In the genomic region with DNA sequence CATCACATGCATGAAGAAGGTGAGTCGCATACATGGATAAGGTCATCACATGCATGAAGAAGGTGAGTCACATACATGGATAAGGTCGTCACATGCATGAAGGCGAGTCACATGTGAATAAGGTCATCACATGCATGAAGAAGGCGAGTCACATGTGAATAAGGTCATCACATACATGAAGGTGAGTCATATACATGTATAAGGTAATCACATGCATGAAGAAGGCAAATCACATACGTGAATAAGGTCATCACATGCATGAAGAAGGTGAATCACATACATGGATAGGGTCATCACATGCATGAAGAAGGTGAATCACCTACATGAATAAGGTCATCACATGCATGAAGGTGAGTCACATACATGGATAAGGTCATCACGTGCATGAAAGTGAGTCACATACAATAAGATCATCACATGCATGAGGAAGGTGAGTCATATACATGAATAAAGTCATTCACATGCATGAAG, we compare ENCODE assay signal across 1 cellular context.
TF ChIP-seq lines count a peak whose summit lies in the region.

No MANE protein-coding gene starts in this region.

TF ChIP-seq in HepG2, 621 proteins besides CTCF, POLR2A, EP300 and RAD21 (continued from another document):
- TF ChIP-seq, protein P1, sequence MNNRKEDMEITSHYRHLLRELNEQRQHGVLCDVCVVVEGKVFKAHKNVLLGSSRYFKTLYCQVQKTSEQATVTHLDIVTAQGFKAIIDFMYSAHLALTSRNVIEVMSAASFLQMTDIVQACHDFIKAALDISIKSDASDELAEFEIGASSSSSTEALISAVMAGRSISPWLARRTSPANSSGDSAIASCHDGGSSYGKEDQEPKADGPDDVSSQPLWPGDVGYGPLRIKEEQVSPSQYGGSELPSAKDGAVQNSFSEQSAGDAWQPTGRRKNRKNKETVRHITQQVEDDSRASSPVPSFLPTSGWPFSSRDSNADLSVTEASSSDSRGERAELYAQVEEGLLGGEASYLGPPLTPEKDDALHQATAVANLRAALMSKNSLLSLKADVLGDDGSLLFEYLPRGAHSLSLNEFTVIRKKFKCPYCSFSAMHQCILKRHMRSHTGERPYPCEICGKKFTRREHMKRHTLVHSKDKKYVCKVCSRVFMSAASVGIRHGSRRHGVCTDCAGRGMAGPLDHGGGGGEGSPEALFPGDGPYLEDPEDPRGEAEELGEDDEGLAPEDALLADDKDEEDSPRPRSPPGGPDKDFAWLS (CRISPR knock-in tag; IDR thresholded peaks at IDR 0.05; ENCODE audit: borderline replicate concordance), result no peak
- TF ChIP-seq FLYWCH1 (CRISPR knock-in tag; IDR thresholded peaks at IDR 0.05) (no peak), ZSCAN9 (CRISPR knock-in tag; IDR thresholded peaks at IDR 0.05; ENCODE audit: borderline replicate concordance) (no peak), MEIS1 (CRISPR knock-in tag; IDR thresholded peaks at IDR 0.05; ENCODE audit: borderline replicate concordance) (no peak), HHEX (CRISPR knock-in tag; IDR thresholded peaks at IDR 0.05) (no peak), ZNF562 (CRISPR knock-in tag; IDR thresholded peaks at IDR 0.05; ENCODE audit: borderline replicate concordance) (no peak), ZZZ3 (CRISPR knock-in tag; IDR thresholded peaks at IDR 0.05; ENCODE audit: borderline replicate concordance) (no peak), NONO (IDR thresholded peaks at IDR 0.05) (no peak), NONO (CRISPR knock-in tag; conservative IDR thresholded peaks at IDR 0.05) (no peak), SIN3B (IDR thresholded peaks at IDR 0.05; ENCODE audit: low read length) (no peak), ZNF775 (CRISPR knock-in tag; IDR thresholded peaks at IDR 0.05; ENCODE audit: borderline replicate concordance) (no peak), ZMYM2 (CRISPR knock-in tag; IDR thresholded peaks at IDR 0.05) (no peak), ZNF577 (CRISPR knock-in tag; IDR thresholded peaks at IDR 0.05; ENCODE audit: borderline replicate concordance, low read depth) (no peak)
- TF ChIP-seq, protein P2, sequence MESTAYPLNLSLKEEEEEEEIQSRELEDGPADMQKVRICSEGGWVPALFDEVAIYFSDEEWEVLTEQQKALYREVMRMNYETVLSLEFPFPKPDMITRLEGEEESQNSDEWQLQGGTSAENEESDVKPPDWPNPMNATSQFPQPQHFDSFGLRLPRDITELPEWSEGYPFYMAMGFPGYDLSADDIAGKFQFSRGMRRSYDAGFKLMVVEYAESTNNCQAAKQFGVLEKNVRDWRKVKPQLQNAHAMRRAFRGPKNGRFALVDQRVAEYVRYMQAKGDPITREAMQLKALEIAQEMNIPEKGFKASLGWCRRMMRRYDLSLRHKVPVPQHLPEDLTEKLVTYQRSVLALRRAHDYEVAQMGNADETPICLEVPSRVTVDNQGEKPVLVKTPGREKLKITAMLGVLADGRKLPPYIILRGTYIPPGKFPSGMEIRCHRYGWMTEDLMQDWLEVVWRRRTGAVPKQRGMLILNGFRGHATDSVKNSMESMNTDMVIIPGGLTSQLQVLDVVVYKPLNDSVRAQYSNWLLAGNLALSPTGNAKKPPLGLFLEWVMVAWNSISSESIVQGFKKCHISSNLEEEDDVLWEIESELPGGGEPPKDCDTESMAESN (CRISPR knock-in tag; conservative IDR thresholded peaks at IDR 0.05), result no peak
